In the genomic region with DNA sequence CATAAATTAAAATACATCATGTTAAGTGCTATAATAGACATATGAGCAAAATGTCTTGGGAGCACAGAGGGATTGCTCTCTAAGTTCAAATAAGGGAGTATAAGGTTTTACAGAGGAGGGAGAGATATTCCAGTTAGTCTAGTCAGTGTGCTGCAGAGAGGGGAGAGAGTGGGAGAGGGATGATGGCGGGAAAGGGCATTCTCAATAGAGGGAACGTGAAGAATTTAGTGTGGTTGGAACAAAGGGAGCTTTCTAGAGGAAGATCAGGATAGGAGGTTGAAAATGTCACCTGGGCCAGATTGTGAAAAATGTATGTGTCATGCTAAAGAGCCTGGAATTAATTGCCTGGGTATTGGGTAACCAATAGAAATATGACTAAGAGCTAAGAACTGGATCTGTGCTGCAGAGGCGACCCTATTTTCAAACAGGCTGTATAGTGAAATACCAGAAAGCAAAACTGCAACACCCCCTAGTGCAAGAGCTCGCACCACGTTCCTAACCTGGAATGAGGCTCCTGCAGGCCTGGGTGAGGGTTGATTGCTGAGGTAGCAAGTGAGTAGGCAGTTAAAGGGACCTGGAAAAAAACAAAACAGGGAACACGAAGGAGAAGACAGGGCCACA, we compare ENCODE assay signal across 14 cellular contexts.
A peak's percentile ranks its signal among the peaks of the same experiment; 100 is the strongest.
DNase-seq lines count a peak whose midpoint lies in the region; ATAC-seq, FAIRE-seq and TF ChIP-seq lines count a peak whose summit lies in the region.
"Had no signal": no experiment of that assay in that cellular context is flagged by ENCODE, and none has a peak within 500 bp of the region (broad histone marks: within the 10 kb centered on the region; RNA-seq: fewer than 3 reads in every experiment).

No MANE protein-coding gene starts in this region.

- H2BK12ac ChIP-seq in H1 (ENCODE audit: low read depth, low read length): no peak overlapping the region; the same call in 1 of the 2 replicates

- H3K36me3 ChIP-seq in BE2C (no peaks in the 10 kb centered on the region), H1 (ENCODE audit: control insufficient read depth in 2 of 4, insufficient read depth in 4 of 4, low read length in 3 of 4) (no peaks in the 10 kb centered on the region), kidney (ENCODE audit: control insufficient read depth in 1 of 2, insufficient read depth in 2 of 2, low read length in 2 of 2) (no peaks in the 10 kb centered on the region)

- H3K56ac ChIP-seq in H1 (replicated peaks; ENCODE audit: insufficient read length, low read depth, low read length): no peak overlapping the region

- no peak overlapping the region for H4K5ac ChIP-seq in H1 (ENCODE audit: insufficient read length, low read depth, low read length)

- intact Hi-C loops in kidney (cut with DNase I): no loop called here

- TF ChIP-seq CTCF in BE2C (IDR thresholded peaks at IDR 0.05; ENCODE audit: low read depth, low read length) (peak; percentile 32; the same call in 1 of the 2 replicates), H1 (IDR thresholded peaks at IDR 0.05; ENCODE audit: control extremely low read depth in 1 of 3, insufficient read depth in 1 of 3, low read depth in 1 of 3, low read length in 3 of 3) (peak; percentile 31 to 53 (median 40)), kidney (IDR thresholded peaks at IDR 0.05; ENCODE audit: borderline replicate concordance, extremely low read depth, insufficient read depth) (peak; percentile 6)

- H3K4me3 ChIP-seq in BE2C (ENCODE audit: low read depth, low read length) (no peak overlapping the region), H1 (ENCODE audit: extremely low read depth in 1 of 4, insufficient read depth in 2 of 4, low read depth in 3 of 4, low read length in 4 of 4) (no peak overlapping the region), kidney (ENCODE audit: low read length in 2 of 2) (no peak overlapping the region)

- peaks cover 36% of the 10 kb centered on the region for H3K4me1 ChIP-seq in BE2C
- peaks cover 0 to 3% (median 0%) of the 10 kb centered on the region in 4 experiments; a peak in 1 of 7 replicates for H3K4me1 ChIP-seq in H1 (replicated peaks in 1 of 4; ENCODE audit: control insufficient read depth in 3 of 4, insufficient read depth in 4 of 4, low read length in 3 of 4)
- H3K4me1 ChIP-seq in kidney (ENCODE audit: control insufficient read depth in 1 of 2, insufficient read depth in 1 of 2, low read depth in 1 of 2, low read length in 2 of 2): no peaks in the 10 kb centered on the region

- H3K23me2 ChIP-seq in H1 (ENCODE audit: low read depth, low read length): no peaks in the 10 kb centered on the region

- H3K9ac ChIP-seq in H1 (replicated peaks in 1 of 4; ENCODE audit: extremely low read depth in 1 of 4, low read depth in 3 of 4, low read length in 3 of 4) (no peak overlapping the region), kidney (ENCODE audit: low read length in 2 of 2) (no peak overlapping the region)

- ATAC-seq in stimulated activated naive B cell treated with anti-CD40 and anti-IgM and Interleukin-4, amounts not matched to agents 10 μg/mL and 1 μg/mL and 100 μg/mL, for 72 hours (replicated peaks): no peak
- ATAC-seq: Panc1 had no signal

- H3K4ac ChIP-seq in H1 (replicated peaks; ENCODE audit: insufficient read length, low read depth, low read length): no peak overlapping the region

- H3K79me1 ChIP-seq in H1 (ENCODE audit: low read depth, low read length): no peaks in the 10 kb centered on the region

- no peak overlapping the region for H3K4me2 ChIP-seq in H1 (ENCODE audit: insufficient read depth in 1 of 2, low read depth in 2 of 2, low read length in 2 of 2)

- H3K27me3 Mint-ChIP-seq in activated CD4-positive, alpha-beta memory T cell treated with anti-CD3 and anti-CD28 coated beads, Interleukin-2, amount 10 ng/mL, durations not matched to agents 7 days and 5 days: no peaks in the 10 kb centered on the region
- H3K27me3 Mint-ChIP-seq in stimulated activated naive B cell treated with anti-CD40 and anti-IgM and Interleukin-4, amounts not matched to agents 10 μg/mL and 1 μg/mL and 100 μg/mL, for 72 hours: no peaks in the 10 kb centered on the region

- H3K18ac ChIP-seq in H1 (ENCODE audit: extremely low read depth, low read length): no peak overlapping the region; the same call in 1 of the 2 replicates

- no peak overlapping the region for H3K27ac ChIP-seq in H1 (ENCODE audit: low read depth, low read length)
- no peak overlapping the region for H3K27ac ChIP-seq in kidney (ENCODE audit: low read depth in 2 of 2, low read length in 2 of 2)

- peak; percentile 16 for DNase-seq in BE2C
- peak; percentile 1 for DNase-seq in NCI-H2171 (lab: John Stamatoyannopoulos, UW)
- peak; percentile 29 to 56 for DNase-seq in H1 (ENCODE audit: low read depth in 1 of 2, low spot score in 2 of 2)
- DNase-seq in kidney: no peak
- no peak for DNase-seq in NCI-H2196 treated with DMSO at 0.1 percent for 48 hours (lab: John Stamatoyannopoulos, UW; ENCODE audit: unreplicated experiment)
- DNase-seq in activated CD4-positive, alpha-beta memory T cell treated with anti-CD3 and anti-CD28 coated beads, Interleukin-2, amount 10 ng/mL, durations not matched to agents 7 days and 5 days: no peak
- DNase-seq in stimulated activated naive B cell treated with anti-CD40 and anti-IgM and Interleukin-4, amounts not matched to agents 10 μg/mL and 1 μg/mL and 100 μg/mL, for 72 hours: no peak
- no peak for DNase-seq in GF-D8 (lab: John Stamatoyannopoulos, UW)
- DNase-seq: immature natural killer cell, NCI-H524 treated with DMSO at 0.1 percent for 48 hours had no signal

- H2BK120ac ChIP-seq in H1 (replicated peaks; ENCODE audit: low read depth, low read length): no peak overlapping the region

- no peak overlapping the region for H3K14ac ChIP-seq in H1 (ENCODE audit: insufficient read length)

- TF ChIP-seq POLR2A in H1 (IDR thresholded peaks at IDR 0.05; ENCODE audit: control extremely low read depth in 1 of 2, low read depth in 2 of 2, low read length in 2 of 2): no peak

- POLR2A ChIA-PET in H1 (lab: Charles Lee; ENCODE audit: partially characterized antibody): interaction anchor here (0.6 to 0.9 kb wide), 2 partner anchors 16 to 354 kb away, joined by 3 read pairs; no protein-coding TSS in a partner anchor
- POLR2A ChIA-PET in activated CD4-positive, alpha-beta memory T cell treated with anti-CD3 and anti-CD28 coated beads, Interleukin-2, amount 10 ng/mL, durations not matched to agents 7 days and 5 days (lab: Charles Lee): no interaction called here

- no peak overlapping the region for H3K27ac Mint-ChIP-seq in activated CD4-positive, alpha-beta memory T cell treated with anti-CD3 and anti-CD28 coated beads, Interleukin-2, amount 10 ng/mL, durations not matched to agents 7 days and 5 days
- H3K27ac Mint-ChIP-seq in stimulated activated naive B cell treated with anti-CD40 and anti-IgM and Interleukin-4, amounts not matched to agents 10 μg/mL and 1 μg/mL and 100 μg/mL, for 72 hours: no peak overlapping the region
- H3K27ac Mint-ChIP-seq: immature natural killer cell; T-helper 1 cell treated with Interleukin-12 subunit alpha and Interleukin-12 subunit beta and Interleukin-4 antibody, amounts not matched to agents 30 μg/mL and 1 μg/mL, for 36 hours had no signal

- H3K4me3 Mint-ChIP-seq in activated CD4-positive, alpha-beta memory T cell treated with anti-CD3 and anti-CD28 coated beads, Interleukin-2, amount 10 ng/mL, durations not matched to agents 7 days and 5 days: no peak overlapping the region
- H3K4me3 Mint-ChIP-seq in stimulated activated naive B cell treated with anti-CD40 and anti-IgM and Interleukin-4, amounts not matched to agents 10 μg/mL and 1 μg/mL and 100 μg/mL, for 72 hours: no peak overlapping the region
- H3K4me3 Mint-ChIP-seq: immature natural killer cell; T-helper 1 cell treated with Interleukin-12 subunit alpha and Interleukin-12 subunit beta and Interleukin-4 antibody, amounts not matched to agents 30 μg/mL and 1 μg/mL, for 36 hours had no signal

- H4K8ac ChIP-seq in H1 (ENCODE audit: extremely low read depth, insufficient read depth, low read length): no peak overlapping the region

- H4K91ac ChIP-seq in H1 (replicated peaks; ENCODE audit: insufficient read length, low read length): no peak overlapping the region

- H3K9me3 Mint-ChIP-seq in activated CD4-positive, alpha-beta memory T cell treated with anti-CD3 and anti-CD28 coated beads, Interleukin-2, amount 10 ng/mL, durations not matched to agents 7 days and 5 days: peaks cover 10% of the 10 kb centered on the region
- H3K9me3 Mint-ChIP-seq in stimulated activated naive B cell treated with anti-CD40 and anti-IgM and Interleukin-4, amounts not matched to agents 10 μg/mL and 1 μg/mL and 100 μg/mL, for 72 hours: peaks cover 0 to 1% of the 10 kb centered on the region in 2 donors

- no peaks in the 10 kb centered on the region for H3K4me1 Mint-ChIP-seq in activated CD4-positive, alpha-beta memory T cell treated with anti-CD3 and anti-CD28 coated beads, Interleukin-2, amount 10 ng/mL, durations not matched to agents 7 days and 5 days
- no peaks in the 10 kb centered on the region for H3K4me1 Mint-ChIP-seq in stimulated activated naive B cell treated with anti-CD40 and anti-IgM and Interleukin-4, amounts not matched to agents 10 μg/mL and 1 μg/mL and 100 μg/mL, for 72 hours
- H3K4me1 Mint-ChIP-seq: immature natural killer cell had no signal

- H3K9me3 ChIP-seq in BE2C (no peaks in the 10 kb centered on the region), H1 (ENCODE audit: insufficient read depth in 2 of 2, low read depth in 1 of 2, low read length in 1 of 2) (no peaks in the 10 kb centered on the region), kidney (ENCODE audit: control insufficient read depth in 1 of 2, low read length in 2 of 2) (no peaks in the 10 kb centered on the region)

- WGBS in H1 (ENCODE audit: extremely low coverage in 1 of 2, insufficient coverage in 1 of 2, insufficient read length in 1 of 2, insufficient replicate concordance in 2 of 2, low coverage in 1 of 2, low lambda C conversion rate in 2 of 2, missing lambda C conversion rate in 1 of 2), 2 experiments: 52 to 100% methylated on average over 1 to 6 of the region's 6 CpGs

- TF ChIP-seq EP300 in H1 (IDR thresholded peaks at IDR 0.05; ENCODE audit: borderline replicate concordance in 1 of 2, low read depth in 2 of 2, low read length in 2 of 2): no peak

- no peak for FAIRE-seq in H1 (lab: Jason Lieb, UNC)
- no peak for FAIRE-seq in kidney (lab: Jason Lieb, UNC)
- FAIRE-seq: colon, G401.6 had no signal

- H2BK15ac ChIP-seq in H1 (ENCODE audit: low read length): no peak overlapping the region

- no peak overlapping the region for H2BK5ac ChIP-seq in H1 (ENCODE audit: low read depth, low read length)

- TF ChIP-seq RAD21 in H1 (IDR thresholded peaks at IDR 0.05 in 1 of 2, conservative IDR thresholded peaks at IDR 0.05 in 1 of 2; ENCODE audit: low read depth in 2 of 2, low read length in 2 of 2): peak; percentile 49 to 70

- H3K23ac ChIP-seq in H1 (ENCODE audit: insufficient read length): no peak overlapping the region

- no peaks in the 10 kb centered on the region for H3K79me2 ChIP-seq in H1 (ENCODE audit: control insufficient read depth in 1 of 2, insufficient read depth in 2 of 2, low read length in 2 of 2)

- no peaks in the 10 kb centered on the region for H3K36me3 Mint-ChIP-seq in activated CD4-positive, alpha-beta memory T cell treated with anti-CD3 and anti-CD28 coated beads, Interleukin-2, amount 10 ng/mL, durations not matched to agents 7 days and 5 days (ENCODE audit: low read depth)
- no peaks in the 10 kb centered on the region for H3K36me3 Mint-ChIP-seq in stimulated activated naive B cell treated with anti-CD40 and anti-IgM and Interleukin-4, amounts not matched to agents 10 μg/mL and 1 μg/mL and 100 μg/mL, for 72 hours

- no peak overlapping the region for H2BK20ac ChIP-seq in H1 (ENCODE audit: low read length)

- H4K20me1 ChIP-seq in H1 (replicated peaks in 1 of 2; ENCODE audit: control insufficient read depth in 1 of 2, insufficient read depth in 2 of 2, low read length in 2 of 2): no peaks in the 10 kb centered on the region

- H2AFZ ChIP-seq in H1 (ENCODE audit: low read length): peak overlapping the region; percentile 48

- H3K27me3 ChIP-seq in BE2C (no peaks in the 10 kb centered on the region), H1 (replicated peaks in 1 of 4; ENCODE audit: control insufficient read depth in 3 of 4, extremely low read depth in 1 of 4, insufficient read depth in 3 of 4, low read length in 3 of 4) (no peaks in the 10 kb centered on the region)

- CTCF ChIA-PET in H1 (lab: Charles Lee; ENCODE audit: partially characterized antibody): interaction anchor here (0.8 to 2.0 kb wide), 13 partner anchors 8 to 639 kb away, joined by 3 to 8 read pairs (median 3); no protein-coding TSS in a partner anchor
- CTCF ChIA-PET in activated CD4-positive, alpha-beta memory T cell treated with anti-CD3 and anti-CD28 coated beads, Interleukin-2, amount 10 ng/mL, durations not matched to agents 7 days and 5 days (lab: Charles Lee): no interaction called here

- no peak overlapping the region for H2AK5ac ChIP-seq in H1 (ENCODE audit: low read depth, low read length)

Comparison
In these comparisons a context has a peak if more than half of its experiments do, and no peak if none do; other contexts are left out.
1. DNase-seq: peak in BE2C (single experiment), NCI-H2171 (single experiment) and H1 (2 of 2); none in kidney (single experiment), NCI-H2196 treated with DMSO at 0.1 percent for 48 hours (single experiment), activated CD4-positive, alpha-beta memory T cell treated with anti-CD3 and anti-CD28 coated beads, Interleukin-2, amount 10 ng/mL, durations not matched to agents 7 days and 5 days (single experiment), stimulated activated naive B cell treated with anti-CD40 and anti-IgM and Interleukin-4, amounts not matched to agents 10 μg/mL and 1 μg/mL and 100 μg/mL, for 72 hours (single experiment) and GF-D8 (single experiment).
2. Peak in every context shown above with its lines, with median percentiles within 50 percentile points of each other: CTCF ChIP-seq.